ENCODE assay signal across 24 cellular contexts in genomic region chr7:13921062-13921461, GRCh38.
DNase-seq lines count a peak whose midpoint lies in the region; ATAC-seq, FAIRE-seq and TF ChIP-seq lines count a peak whose summit lies in the region.
"Had no signal": no experiment of that assay in that cellular context is flagged by ENCODE, and none has a peak within 500 bp of the region (broad histone marks: within the 10 kb centered on the region; RNA-seq: fewer than 3 reads in every experiment).

No MANE protein-coding gene starts in this region.

- TF ChIP-seq CTCF in PC-3 (conservative IDR thresholded peaks at IDR 0.05; ENCODE audit: low read depth, low read length) (no peak), nephron progenitor cell (IDR thresholded peaks at IDR 0.05) (no peak), BE2C (IDR thresholded peaks at IDR 0.05; ENCODE audit: low read depth, low read length) (no peak), mucosa of descending colon (IDR thresholded peaks at IDR 0.05) (no peak)

- no peak overlapping the region for H3K4me2 ChIP-seq in GM23248 (ENCODE audit: unreplicated experiment)
- peak overlapping the region; percentile 60 for H3K4me2 ChIP-seq in PC-3 (ENCODE audit: low read length)

- no peaks in the 10 kb centered on the region for H3K27me3 Mint-ChIP-seq in nephron progenitor cell (ENCODE audit: low read depth, poor library complexity)
- H3K27me3 Mint-ChIP-seq: activated CD4-positive, alpha-beta T cell treated with anti-CD3 and anti-CD28 coated beads for 36 hours; activated naive CD8-positive, alpha-beta T cell; CD4-positive, CD25-positive, alpha-beta regulatory T cell; T-helper 17 cell had no signal

- no TSS peak for BruUV-seq in PC-3 (replicated peaks; lab: Mats Ljungman, UMichigan)

- H3K9me3 Mint-ChIP-seq in nephron progenitor cell = peaks cover 3% of the 10 kb centered on the region

- no peaks in the 10 kb centered on the region for H3K9me3 ChIP-seq in GM23248 (ENCODE audit: low read depth)
- no peaks in the 10 kb centered on the region for H3K9me3 ChIP-seq in PC-3 (ENCODE audit: low read length)
- no peaks in the 10 kb centered on the region for H3K9me3 ChIP-seq in BE2C
- no peaks in the 10 kb centered on the region for H3K9me3 ChIP-seq in mucosa of descending colon
- H3K9me3 ChIP-seq: psoas muscle, sigmoid colon, testis had no signal

- H3K9ac ChIP-seq in GM23248 (no peak overlapping the region), PC-3 (ENCODE audit: low read length) (peak overlapping the region; percentile 50)

- no peak overlapping the region for H3K27ac ChIP-seq in GM23248
- H3K27ac ChIP-seq in PC-3 (ENCODE audit: low read length) = peak overlapping the region; percentile 93
- H3K27ac ChIP-seq in epithelial cell of prostate = peak overlapping the region; percentile 94
- H3K27ac ChIP-seq: psoas muscle, sigmoid colon, testis had no signal

- DNase-seq in GM23248 (no peak), PC-3 (no peak), epithelial cell of prostate (ENCODE audit: low read depth, low spot score) (no peak), nephron progenitor cell (no peak), HTR-8/SVneo (ENCODE audit: insufficient read length, low spot score) (no peak), BE2C (no peak), mucosa of descending colon (no peak)
- no peak for DNase-seq in activated CD4-positive, alpha-beta T cell treated with anti-CD3 and anti-CD28 coated beads, Interleukin-2, amount 50 U/mL, for 1 hour
- DNase-seq: activated CD4-positive, alpha-beta T cell treated with anti-CD3 and anti-CD28 coated beads for 36 hours; activated effector memory CD4-positive, alpha-beta T cell treated with Interleukin-2 at 50 U/mL for 16 hours; activated T-cell treated with anti-CD3 and anti-CD28 coated beads for 4 hours; anterior cingulate cortex; CD4-positive, CD25-positive, alpha-beta regulatory T cell; Kasumi-1; left ventricle myocardium superior; psoas muscle; sigmoid colon; stimulated activated CD4-positive, alpha-beta T cell treated with anti-CD3 and anti-CD28 coated beads, Interleukin-15, amount 100 ng/mL, for 24 hours; stimulated activated naive CD4-positive, alpha-beta T cell treated with Interleukin-2 at 50 U/mL for 16 hours; T-helper 17 cell; testis had no signal

- CTCF ChIA-PET in PC-3 (lab: Charles Lee) = no interaction called here

- H3K9me2 ChIP-seq in GM23248 (ENCODE audit: insufficient read depth) (no peaks in the 10 kb centered on the region), PC-3 (replicated peaks; ENCODE audit: low read length) (no peaks in the 10 kb centered on the region)

- no peak overlapping the region for H3K4me3 Mint-ChIP-seq in nephron progenitor cell
- H3K4me3 Mint-ChIP-seq: activated CD4-positive, alpha-beta T cell treated with anti-CD3 and anti-CD28 coated beads for 36 hours; activated naive CD8-positive, alpha-beta T cell; CD4-positive, CD25-positive, alpha-beta regulatory T cell; T-helper 17 cell had no signal

- POLR2A ChIA-PET in PC-3 (lab: Charles Lee; ENCODE audit: unreplicated experiment) = interaction anchor here (0.6 to 1.4 kb wide), 2 partner anchors 67 to 71 kb away, joined by 6 read pairs; no protein-coding TSS in a partner anchor

- H3K79me2 ChIP-seq in GM23248 (ENCODE audit: insufficient read depth) (no peaks in the 10 kb centered on the region), PC-3 (ENCODE audit: low read length) (no peaks in the 10 kb centered on the region)

- H3K36me3 ChIP-seq in GM23248 (ENCODE audit: low read depth) = no peaks in the 10 kb centered on the region
- H3K36me3 ChIP-seq in PC-3 (ENCODE audit: low read depth, low read length) = no peaks in the 10 kb centered on the region
- H3K36me3 ChIP-seq in BE2C = no peaks in the 10 kb centered on the region
- no peaks in the 10 kb centered on the region for H3K36me3 ChIP-seq in mucosa of descending colon (ENCODE audit: low read depth)
- H3K36me3 ChIP-seq: sigmoid colon had no signal

- in situ Hi-C loops in GM23248 (cut with MboI) = no loop called here

- peaks cover 26% of the 10 kb centered on the region for H3K4me1 Mint-ChIP-seq in nephron progenitor cell
- H3K4me1 Mint-ChIP-seq: activated CD4-positive, alpha-beta T cell treated with anti-CD3 and anti-CD28 coated beads for 36 hours; CD4-positive, CD25-positive, alpha-beta regulatory T cell; T-helper 17 cell had no signal

- H3K27me3 ChIP-seq in GM23248 (replicated peaks; ENCODE audit: insufficient read depth) = no peaks in the 10 kb centered on the region
- H3K27me3 ChIP-seq in PC-3 (ENCODE audit: low read length) = no peaks in the 10 kb centered on the region
- no peaks in the 10 kb centered on the region for H3K27me3 ChIP-seq in BE2C
- H3K27me3 ChIP-seq: sigmoid colon, testis had no signal

- H3K4me1 ChIP-seq in GM23248 (ENCODE audit: insufficient read depth) (peaks cover 30% of the 10 kb centered on the region), PC-3 (ENCODE audit: insufficient read depth, low read length) (peaks cover 21% of the 10 kb centered on the region), BE2C (peaks cover 11% of the 10 kb centered on the region), mucosa of descending colon (ENCODE audit: low read depth) (no peaks in the 10 kb centered on the region)
- H3K4me1 ChIP-seq: psoas muscle, testis had no signal

- H3K4me3 ChIP-seq in GM23248 = no peak overlapping the region
- no peak overlapping the region for H3K4me3 ChIP-seq in PC-3 (ENCODE audit: low read length)
- no peak overlapping the region for H3K4me3 ChIP-seq in BE2C (ENCODE audit: low read depth, low read length)
- H3K4me3 ChIP-seq in mucosa of descending colon = no peak overlapping the region
- H3K4me3 ChIP-seq: psoas muscle, sigmoid colon, testis had no signal

- peak overlapping the region; percentile 98 for H3K27ac Mint-ChIP-seq in nephron progenitor cell
- H3K27ac Mint-ChIP-seq: activated CD4-positive, alpha-beta T cell treated with anti-CD3 and anti-CD28 coated beads for 36 hours; activated naive CD8-positive, alpha-beta T cell; CD4-positive, CD25-positive, alpha-beta regulatory T cell; T-helper 17 cell had no signal

- no peaks in the 10 kb centered on the region for H4K20me1 ChIP-seq in GM23248 (ENCODE audit: insufficient read depth)
- no peaks in the 10 kb centered on the region for H4K20me1 ChIP-seq in PC-3 (ENCODE audit: low read length)

- no peak for FAIRE-seq in HTR-8/SVneo (lab: Jason Lieb, UNC)
- FAIRE-seq: D721Med, GM18507 had no signal

- ATAC-seq in PC-3 (no peak), mucosa of descending colon (no peak)
- ATAC-seq: activated CD4-positive, alpha-beta T cell treated with anti-CD3 and anti-CD28 coated beads for 36 hours; T-helper 17 cell had no signal

- H3K36me3 Mint-ChIP-seq in nephron progenitor cell (ENCODE audit: low read depth) = peaks cover 54% of the 10 kb centered on the region
- H3K36me3 Mint-ChIP-seq: activated naive CD8-positive, alpha-beta T cell; CD4-positive, CD25-positive, alpha-beta regulatory T cell had no signal

- intact Hi-C loops in PC-3 (cut with micrococcal nuclease) = no loop called here
- intact Hi-C loops in mucosa of descending colon (cut with DNase I, micrococcal nuclease) = no loop called here

- WGBS in GM23248 (ENCODE audit: low coverage in 1 of 2, low lambda C conversion rate in 2 of 2, missing lambda C conversion rate in 2 of 2), 2 experiments = 89 to 94% methylated on average over 1 of the region's 1 CpG

- H2AFZ ChIP-seq in GM23248 (peak overlapping the region; percentile 76; the same call in 1 of the 2 replicates), PC-3 (ENCODE audit: low read length) (peak overlapping the region; percentile 54; the same call in 1 of the 2 replicates)

- H3F3A ChIP-seq in GM23248 (ENCODE audit: insufficient read depth) (peaks cover 26% of the 10 kb centered on the region), PC-3 (ENCODE audit: low read length, unreplicated experiment) (no peaks in the 10 kb centered on the region)
